18 cellular contexts compared by ENCODE assay signal in the genomic region with DNA sequence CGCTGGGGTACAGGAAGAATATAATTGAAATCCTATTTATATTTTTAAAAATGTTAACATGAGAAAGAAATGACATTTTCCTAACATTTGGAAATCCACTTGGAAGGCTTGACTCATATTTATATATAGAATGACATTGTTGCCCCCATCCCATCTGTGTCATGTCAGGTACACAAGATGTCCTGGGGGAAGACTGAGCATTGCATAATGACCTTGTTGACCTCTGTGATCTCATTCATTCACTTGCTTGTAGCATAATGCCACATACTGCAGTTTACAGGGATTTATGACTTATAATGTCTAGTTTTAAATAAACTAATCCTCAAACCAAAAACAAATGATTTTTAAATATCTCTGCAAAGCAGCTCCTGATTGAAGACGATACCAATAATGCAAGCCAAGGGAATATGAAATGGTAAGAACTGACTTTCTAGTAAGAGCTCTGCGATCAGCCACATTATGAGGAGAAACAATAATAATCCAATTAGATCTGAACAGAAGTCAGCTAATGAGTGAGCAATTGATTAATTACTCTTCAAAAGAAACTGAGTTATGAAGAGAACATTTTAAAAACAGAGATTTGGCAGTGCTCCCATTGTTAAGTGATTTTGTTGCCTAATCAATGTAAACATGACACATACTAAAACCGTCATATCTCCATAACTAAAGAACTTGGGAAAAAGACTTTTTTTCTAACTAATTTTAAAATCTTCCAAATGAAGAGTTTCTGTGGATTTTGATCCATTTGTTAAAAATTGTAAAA.
"Had no signal": no experiment of that assay in that cellular context is flagged by ENCODE, and none has a peak within 500 bp of the region (broad histone marks: within the 10 kb centered on the region; RNA-seq: fewer than 3 reads in every experiment).

No MANE protein-coding gene starts in this region.

- H3K4me1 ChIP-seq: foreskin keratinocyte, tibial artery had no signal

- H3K27me3 ChIP-seq: foreskin keratinocyte, tibial artery had no signal

- H3K36me3 ChIP-seq: tibial artery had no signal

- DNase-seq: activated CD4-positive, alpha-beta memory T cell treated with anti-CD3 and anti-CD28 coated beads, Interleukin-2, amount 10 ng/mL, durations not matched to agents 7 days and 5 days; activated CD4-positive, alpha-beta T cell treated with anti-CD3 and anti-CD28 coated beads for 48 hours; activated CD4-positive, CD25-positive, alpha-beta regulatory T cell; activated CD8-positive, alpha-beta memory T cell treated with anti-CD3 and anti-CD28 coated beads, Interleukin-2, amount 10 ng/mL, durations not matched to agents 7 days and 5 days; activated naive CD4-positive, alpha-beta T cell treated with anti-CD3 and anti-CD28 coated beads for 36 hours; anterior cingulate cortex; glutamatergic neuron; hippocampal formation; stimulated activated CD4-positive, alpha-beta T cell treated with anti-CD3 and anti-CD28 coated beads, Interleukin-2, amount 100 ng/mL, for 24 hours; stimulated activated naive CD4-positive, alpha-beta T cell treated with Interleukin-2 at 50 U/mL for 16 hours; substantia nigra; T1000; tibial artery had no signal

- H3K4me1 Mint-ChIP-seq: brain; central memory CD8-positive, alpha-beta T cell had no signal

- H3K4me3 Mint-ChIP-seq: activated CD4-positive, alpha-beta memory T cell treated with anti-CD3 and anti-CD28 coated beads, Interleukin-2, amount 10 ng/mL, durations not matched to agents 7 days and 5 days; activated CD8-positive, alpha-beta memory T cell treated with anti-CD3 and anti-CD28 coated beads, Interleukin-2, amount 10 ng/mL, durations not matched to agents 7 days and 5 days; activated naive CD4-positive, alpha-beta T cell treated with anti-CD3 and anti-CD28 coated beads for 36 hours; brain; central memory CD8-positive, alpha-beta T cell had no signal

- H3K9me3 ChIP-seq: tibial artery had no signal

- H3K27ac Mint-ChIP-seq: activated CD4-positive, alpha-beta memory T cell treated with anti-CD3 and anti-CD28 coated beads, Interleukin-2, amount 10 ng/mL, durations not matched to agents 7 days and 5 days; activated CD8-positive, alpha-beta memory T cell treated with anti-CD3 and anti-CD28 coated beads, Interleukin-2, amount 10 ng/mL, durations not matched to agents 7 days and 5 days; activated naive CD4-positive, alpha-beta T cell treated with anti-CD3 and anti-CD28 coated beads for 36 hours; activated T-helper 2 cell treated with anti-CD3 and anti-CD28 coated beads, Interferon-gamma antibody, Interleukin-2, Interleukin-4, amounts not matched to agents 10 μg/mL and 5 μg/mL and 100 μg/mL, durations not matched to agents 14 hours and 24 hours and 36 hours; brain had no signal

- H3K9me3 Mint-ChIP-seq: activated CD4-positive, alpha-beta memory T cell treated with anti-CD3 and anti-CD28 coated beads, Interleukin-2, amount 10 ng/mL, durations not matched to agents 7 days and 5 days; activated naive CD4-positive, alpha-beta T cell treated with anti-CD3 and anti-CD28 coated beads for 36 hours; activated T-helper 2 cell treated with anti-CD3 and anti-CD28 coated beads, Interferon-gamma antibody, Interleukin-2, Interleukin-4, amounts not matched to agents 10 μg/mL and 5 μg/mL and 100 μg/mL, durations not matched to agents 14 hours and 24 hours and 36 hours; central memory CD8-positive, alpha-beta T cell had no signal

- H3K36me3 Mint-ChIP-seq: activated CD8-positive, alpha-beta memory T cell treated with anti-CD3 and anti-CD28 coated beads, Interleukin-2, amount 10 ng/mL, durations not matched to agents 7 days and 5 days; brain had no signal

- H3K4me3 ChIP-seq: coronary artery, tibial artery had no signal
